8 cellular contexts compared by ENCODE assay signal in genomic region chr4:70994069-70994366, GRCh38. TPM values are rescaled to one million over a fixed set of nuclear protein-coding genes. Genes with fewer than 3 reads are reported as not detected.
DNase-seq lines count a peak whose midpoint lies in the region; ATAC-seq, FAIRE-seq and TF ChIP-seq lines count a peak whose summit lies in the region.

No MANE protein-coding gene starts in this region.

- H3K27me3 ChIP-seq in SJCRH30 = no peaks in the 10 kb centered on the region
- no peaks in the 10 kb centered on the region for H3K27me3 ChIP-seq in sigmoid colon

- peaks cover 19% of the 10 kb centered on the region for H3K36me3 ChIP-seq in SJCRH30
- H3K36me3 ChIP-seq in sigmoid colon = peaks cover 0 to 11% (median 0%) of the 10 kb centered on the region in 4 donors

- H3K4me1 ChIP-seq in SJCRH30 (no peaks in the 10 kb centered on the region; the same call in 1 of the 2 replicates), sigmoid colon (peaks cover 0 to 45% (median 23%) of the 10 kb centered on the region in 4 donors)

- peak overlapping the region; percentile 88 for H3K27ac ChIP-seq in SJCRH30
- peak overlapping the region; percentile 84 to 88 (median 86) for H3K27ac ChIP-seq in sigmoid colon

- TF ChIP-seq POLR2A in GM12891 (IDR thresholded peaks at IDR 0.05; ENCODE audit: low read depth, low read length) (no peak), sigmoid colon (IDR thresholded peaks at IDR 0.05) (no peak)

- H3K9me3 ChIP-seq in SJCRH30 (replicated peaks) (0 out of 2 replicates have a peak, but pooled peaks cover 6% of the 10 kb centered on the region), sigmoid colon (no peaks in the 10 kb centered on the region)

- no peak for DNase-seq in GM12891 (ENCODE audit: insufficient read length, low spot score)
- DNase-seq in SJCRH30 = peak in 1 of 2 experiments; percentile 57
- DNase-seq in fibroblast of mammary gland (ENCODE audit: low read depth) = peak; percentile 17
- no peak for DNase-seq in sigmoid colon
- DNase-seq in NCI-H187 treated with DMSO at 0.1 percent for 48 hours (lab: John Stamatoyannopoulos, UW) = no peak
- DNase-seq in NOMO-1 (lab: John Stamatoyannopoulos, UW; ENCODE audit: unreplicated experiment in 2 of 2) = no peak
- DNase-seq in activated CD4-positive, alpha-beta T cell treated with anti-CD3 and anti-CD28 coated beads, Interleukin-2, amount 50 U/mL, for 4 hours = no peak

- intact Hi-C loops in sigmoid colon (cut with DNase I) = no loop called here

- TF ChIP-seq EP300 in sigmoid colon (IDR thresholded peaks at IDR 0.05) = no peak

- H3K4me3 ChIP-seq in SJCRH30 (peak overlapping the region; percentile 79), fibroblast of mammary gland (ENCODE audit: control insufficient read depth, low read depth, low read length) (peak overlapping the region; percentile 93), sigmoid colon (peak overlapping the region; percentile 61 to 85 (median 75))

- TF ChIP-seq CTCF in fibroblast of mammary gland (conservative IDR thresholded peaks at IDR 0.05; ENCODE audit: control insufficient read depth, insufficient read depth, low read depth, low read length) = no peak
- TF ChIP-seq CTCF in sigmoid colon (IDR thresholded peaks at IDR 0.05) = no peak

- FAIRE-seq in GM12891 (lab: Jason Lieb, UNC) = peak; percentile 43

- no peak for ATAC-seq in GM18873 (IDR thresholded peaks at IDR 0.05; ENCODE audit: low FRiP score, unreplicated experiment)

- 0 to 1% methylated on average over 11 of the region's 11 CpGs for WGBS in sigmoid colon, 2 donors

TF ChIP-seq in GM12891, 5 proteins besides CTCF, POLR2A, EP300 and RAD21:
- TF ChIP-seq POLR2AphosphoS5 (IDR thresholded peaks at IDR 0.05; ENCODE audit: low read depth, low read length) (no peak), SPI1 (IDR thresholded peaks at IDR 0.05; ENCODE audit: low read depth, low read length) (no peak), POU2F2 (IDR thresholded peaks at IDR 0.05; ENCODE audit: low read depth, low read length) (no peak), PAX5 (IDR thresholded peaks at IDR 0.05; ENCODE audit: insufficient read depth, low read length, severe bottlenecking) (no peak), TAF1 (IDR thresholded peaks at IDR 0.05; ENCODE audit: low read depth, low read length) (no peak)
TF ChIP-seq in GM12891: peak in this region for 0.

RNA-seq across cellular contexts. Expression of gene DCK, which starts 0.6 kb away (rescaled TPM):
- 6.2 TPM for polyA plus RNA-seq in GM12891 (2012; ENCODE audit: low read depth, missing spikeins)
- 50.5 and 61.0 TPM in 2 replicates for total RNA-seq in SJCRH30 (2014; rRNA removed; shearing (Covaris generic))
- total RNA-seq in sigmoid colon = 10 to 100 TPM in 3 of 4 donors, 1 to 10 TPM in 1; 10.0 to 18.5 (median 13.9) TPM
- 10 to 100 TPM; 16.8 to 26.0 (median 23.4) TPM for polyA plus RNA-seq in sigmoid colon
